In the genomic region with DNA sequence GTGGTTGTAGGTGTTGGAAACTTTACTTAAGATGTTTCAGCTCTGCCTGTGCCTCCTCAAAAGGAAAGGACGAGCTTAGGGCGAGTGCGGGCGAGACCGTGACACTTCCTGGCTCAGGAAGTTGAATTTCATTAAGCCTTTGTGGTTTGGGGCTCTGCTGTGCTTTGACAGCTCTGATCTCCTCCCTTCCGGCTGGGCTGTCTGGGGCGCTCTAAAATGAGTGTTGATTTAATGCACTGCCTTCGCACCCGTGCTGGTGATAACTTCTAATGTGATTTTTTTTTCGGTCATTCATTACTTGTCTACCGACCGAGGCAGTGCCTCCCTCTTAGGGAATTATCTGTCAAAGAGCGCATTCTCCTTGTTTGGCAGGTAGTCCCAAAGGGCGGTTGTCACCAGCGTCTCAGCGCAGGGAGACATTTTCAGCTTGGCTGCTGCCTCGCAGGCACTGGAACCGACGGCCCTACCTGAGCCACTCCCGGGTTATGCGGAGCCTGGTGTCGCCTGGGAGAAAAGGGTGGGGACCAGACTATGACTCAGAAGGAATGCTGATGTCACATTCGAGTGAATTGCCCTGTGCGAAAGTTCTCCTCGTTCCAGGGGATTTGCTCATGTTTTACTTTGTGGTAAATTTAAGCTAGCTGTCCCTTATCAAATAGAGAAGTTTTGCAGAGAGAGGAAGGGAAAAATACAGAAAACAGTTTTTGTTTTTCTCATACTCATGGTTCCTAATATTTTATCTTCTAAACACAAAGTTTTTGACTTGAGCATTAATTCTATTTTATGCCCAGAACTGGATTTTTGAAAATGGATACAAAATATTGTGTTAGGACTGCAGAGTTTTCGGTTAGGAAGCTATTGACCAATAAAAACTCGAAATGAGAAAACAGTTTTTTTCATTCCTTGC, we compare ENCODE assay signal across 1 cellular context.
TF ChIP-seq lines count a peak whose summit lies in the region.

No MANE protein-coding gene starts in this region.

TF ChIP-seq in K562, 482 proteins besides CTCF, POLR2A, EP300 and RAD21 (continued from another document and continues in another):
- TF ChIP-seq, protein P1, sequence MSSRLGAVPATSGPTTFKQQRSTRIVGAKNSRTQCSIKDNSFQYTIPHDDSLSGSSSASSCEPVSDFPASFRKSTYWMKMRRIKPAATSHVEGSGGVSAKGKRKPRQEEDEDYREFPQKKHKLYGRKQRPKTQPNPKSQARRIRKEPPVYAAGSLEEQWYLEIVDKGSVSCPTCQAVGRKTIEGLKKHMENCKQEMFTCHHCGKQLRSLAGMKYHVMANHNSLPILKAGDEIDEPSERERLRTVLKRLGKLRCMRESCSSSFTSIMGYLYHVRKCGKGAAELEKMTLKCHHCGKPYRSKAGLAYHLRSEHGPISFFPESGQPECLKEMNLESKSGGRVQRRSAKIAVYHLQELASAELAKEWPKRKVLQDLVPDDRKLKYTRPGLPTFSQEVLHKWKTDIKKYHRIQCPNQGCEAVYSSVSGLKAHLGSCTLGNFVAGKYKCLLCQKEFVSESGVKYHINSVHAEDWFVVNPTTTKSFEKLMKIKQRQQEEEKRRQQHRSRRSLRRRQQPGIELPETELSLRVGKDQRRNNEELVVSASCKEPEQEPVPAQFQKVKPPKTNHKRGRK (tag; IDR thresholded peaks at IDR 0.05), result peak; percentile 51; the same call in 1 of the 2 replicates
- TF ChIP-seq SIX5 (IDR thresholded peaks at IDR 0.05; ENCODE audit: borderline replicate concordance in 1 of 2, insufficient read depth in 1 of 2, low read depth in 1 of 2, low read length in 2 of 2) (no peak), HLTF (IDR thresholded peaks at IDR 0.05) (no peak), SMARCE1 (IDR thresholded peaks at IDR 0.05) (peak; percentile 85), GATA2 (CRISPR knock-in tag; IDR thresholded peaks at IDR 0.05) (no peak), C11orf30 (IDR thresholded peaks at IDR 0.05; ENCODE audit: low read depth) (peak; percentile 88), TAF9B (IDR thresholded peaks at IDR 0.05; ENCODE audit: partially characterized antibody) (peak; percentile 72), KDM1A (IDR thresholded peaks at IDR 0.05) (peak in 1 of 2 experiments; percentile 33; a peak in 1 of 4 replicates), ZNF121 (CRISPR knock-in tag; conservative IDR thresholded peaks at IDR 0.05) (no peak), PHTF2 (CRISPR knock-in tag; IDR thresholded peaks at IDR 0.05) (no peak), SAP30 (IDR thresholded peaks at IDR 0.05; ENCODE audit: borderline replicate concordance, insufficient read depth, low read depth, low read length, poor library complexity, severe bottlenecking) (peak; percentile 36), BMI1 (IDR thresholded peaks at IDR 0.05; ENCODE audit: low read length) (no peak), ZNF175 (CRISPR knock-in tag; IDR thresholded peaks at IDR 0.05; ENCODE audit: low read depth) (0 out of 2 replicates have a peak, but pooled peaks have one; percentile 47), KLF1 (tag; IDR thresholded peaks at IDR 0.05) (peak; percentile 77), ZNF384 (IDR thresholded peaks at IDR 0.05; ENCODE audit: low read depth, low read length) (0 out of 2 replicates have a peak, but pooled peaks have one; percentile 4), NCOR1 (IDR thresholded peaks at IDR 0.05) (peak; percentile 33), MYBL2 (IDR thresholded peaks at IDR 0.05; ENCODE audit: low read depth) (no peak), MYBL2 (CRISPR knock-in tag; IDR thresholded peaks at IDR 0.05; ENCODE audit: borderline replicate concordance) (no peak), HDAC3 (IDR thresholded peaks at IDR 0.05; ENCODE audit: borderline replicate concordance, partially characterized antibody) (peak; percentile 48), SP2 (IDR thresholded peaks at IDR 0.05; ENCODE audit: extremely low read depth, low read depth, low read length, poor library complexity, severe bottlenecking) (no peak), KAT2B (IDR thresholded peaks at IDR 0.05; ENCODE audit: low read depth, low read length) (no peak), ATF7 (IDR thresholded peaks at IDR 0.05) (peak; percentile 94), ZNF316 (IDR thresholded peaks at IDR 0.05) (peak; percentile 92), SRF (CRISPR knock-in tag; IDR thresholded peaks at IDR 0.05) (peak in 1 of 2 experiments; percentile 45; a peak in 1 of 4 replicates), SMAD2 (IDR thresholded peaks at IDR 0.05; ENCODE audit: low read depth, low read length) (no peak), ZNF324 (CRISPR knock-in tag; IDR thresholded peaks at IDR 0.05) (no peak), ZC3H8 (IDR thresholded peaks at IDR 0.05) (no peak), PYGO2 (tag; IDR thresholded peaks at IDR 0.05) (no peak), IFI16 (CRISPR knock-in tag; IDR thresholded peaks at IDR 0.05) (no peak), FOS (IDR thresholded peaks at IDR 0.05; ENCODE audit: extremely low read depth, insufficient read length) (peak; percentile 31)
- TF ChIP-seq, protein P2, sequence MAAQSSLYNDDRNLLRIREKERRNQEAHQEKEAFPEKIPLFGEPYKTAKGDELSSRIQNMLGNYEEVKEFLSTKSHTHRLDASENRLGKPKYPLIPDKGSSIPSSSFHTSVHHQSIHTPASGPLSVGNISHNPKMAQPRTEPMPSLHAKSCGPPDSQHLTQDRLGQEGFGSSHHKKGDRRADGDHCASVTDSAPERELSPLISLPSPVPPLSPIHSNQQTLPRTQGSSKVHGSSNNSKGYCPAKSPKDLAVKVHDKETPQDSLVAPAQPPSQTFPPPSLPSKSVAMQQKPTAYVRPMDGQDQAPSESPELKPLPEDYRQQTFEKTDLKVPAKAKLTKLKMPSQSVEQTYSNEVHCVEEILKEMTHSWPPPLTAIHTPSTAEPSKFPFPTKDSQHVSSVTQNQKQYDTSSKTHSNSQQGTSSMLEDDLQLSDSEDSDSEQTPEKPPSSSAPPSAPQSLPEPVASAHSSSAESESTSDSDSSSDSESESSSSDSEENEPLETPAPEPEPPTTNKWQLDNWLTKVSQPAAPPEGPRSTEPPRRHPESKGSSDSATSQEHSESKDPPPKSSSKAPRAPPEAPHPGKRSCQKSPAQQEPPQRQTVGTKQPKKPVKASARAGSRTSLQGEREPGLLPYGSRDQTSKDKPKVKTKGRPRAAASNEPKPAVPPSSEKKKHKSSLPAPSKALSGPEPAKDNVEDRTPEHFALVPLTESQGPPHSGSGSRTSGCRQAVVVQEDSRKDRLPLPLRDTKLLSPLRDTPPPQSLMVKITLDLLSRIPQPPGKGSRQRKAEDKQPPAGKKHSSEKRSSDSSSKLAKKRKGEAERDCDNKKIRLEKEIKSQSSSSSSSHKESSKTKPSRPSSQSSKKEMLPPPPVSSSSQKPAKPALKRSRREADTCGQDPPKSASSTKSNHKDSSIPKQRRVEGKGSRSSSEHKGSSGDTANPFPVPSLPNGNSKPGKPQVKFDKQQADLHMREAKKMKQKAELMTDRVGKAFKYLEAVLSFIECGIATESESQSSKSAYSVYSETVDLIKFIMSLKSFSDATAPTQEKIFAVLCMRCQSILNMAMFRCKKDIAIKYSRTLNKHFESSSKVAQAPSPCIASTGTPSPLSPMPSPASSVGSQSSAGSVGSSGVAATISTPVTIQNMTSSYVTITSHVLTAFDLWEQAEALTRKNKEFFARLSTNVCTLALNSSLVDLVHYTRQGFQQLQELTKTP (IDR thresholded peaks at IDR 0.05; ENCODE audit: low read depth in 1 of 2, partially characterized antibody in 2 of 2), result peak; percentile 77 to 81
- TF ChIP-seq, protein P3, sequence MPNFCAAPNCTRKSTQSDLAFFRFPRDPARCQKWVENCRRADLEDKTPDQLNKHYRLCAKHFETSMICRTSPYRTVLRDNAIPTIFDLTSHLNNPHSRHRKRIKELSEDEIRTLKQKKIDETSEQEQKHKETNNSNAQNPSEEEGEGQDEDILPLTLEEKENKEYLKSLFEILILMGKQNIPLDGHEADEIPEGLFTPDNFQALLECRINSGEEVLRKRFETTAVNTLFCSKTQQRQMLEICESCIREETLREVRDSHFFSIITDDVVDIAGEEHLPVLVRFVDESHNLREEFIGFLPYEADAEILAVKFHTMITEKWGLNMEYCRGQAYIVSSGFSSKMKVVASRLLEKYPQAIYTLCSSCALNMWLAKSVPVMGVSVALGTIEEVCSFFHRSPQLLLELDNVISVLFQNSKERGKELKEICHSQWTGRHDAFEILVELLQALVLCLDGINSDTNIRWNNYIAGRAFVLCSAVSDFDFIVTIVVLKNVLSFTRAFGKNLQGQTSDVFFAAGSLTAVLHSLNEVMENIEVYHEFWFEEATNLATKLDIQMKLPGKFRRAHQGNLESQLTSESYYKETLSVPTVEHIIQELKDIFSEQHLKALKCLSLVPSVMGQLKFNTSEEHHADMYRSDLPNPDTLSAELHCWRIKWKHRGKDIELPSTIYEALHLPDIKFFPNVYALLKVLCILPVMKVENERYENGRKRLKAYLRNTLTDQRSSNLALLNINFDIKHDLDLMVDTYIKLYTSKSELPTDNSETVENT (CRISPR knock-in tag; IDR thresholded peaks at IDR 0.05), result peak; percentile 60; the same call in 1 of the 2 replicates
- TF ChIP-seq, protein P4, sequence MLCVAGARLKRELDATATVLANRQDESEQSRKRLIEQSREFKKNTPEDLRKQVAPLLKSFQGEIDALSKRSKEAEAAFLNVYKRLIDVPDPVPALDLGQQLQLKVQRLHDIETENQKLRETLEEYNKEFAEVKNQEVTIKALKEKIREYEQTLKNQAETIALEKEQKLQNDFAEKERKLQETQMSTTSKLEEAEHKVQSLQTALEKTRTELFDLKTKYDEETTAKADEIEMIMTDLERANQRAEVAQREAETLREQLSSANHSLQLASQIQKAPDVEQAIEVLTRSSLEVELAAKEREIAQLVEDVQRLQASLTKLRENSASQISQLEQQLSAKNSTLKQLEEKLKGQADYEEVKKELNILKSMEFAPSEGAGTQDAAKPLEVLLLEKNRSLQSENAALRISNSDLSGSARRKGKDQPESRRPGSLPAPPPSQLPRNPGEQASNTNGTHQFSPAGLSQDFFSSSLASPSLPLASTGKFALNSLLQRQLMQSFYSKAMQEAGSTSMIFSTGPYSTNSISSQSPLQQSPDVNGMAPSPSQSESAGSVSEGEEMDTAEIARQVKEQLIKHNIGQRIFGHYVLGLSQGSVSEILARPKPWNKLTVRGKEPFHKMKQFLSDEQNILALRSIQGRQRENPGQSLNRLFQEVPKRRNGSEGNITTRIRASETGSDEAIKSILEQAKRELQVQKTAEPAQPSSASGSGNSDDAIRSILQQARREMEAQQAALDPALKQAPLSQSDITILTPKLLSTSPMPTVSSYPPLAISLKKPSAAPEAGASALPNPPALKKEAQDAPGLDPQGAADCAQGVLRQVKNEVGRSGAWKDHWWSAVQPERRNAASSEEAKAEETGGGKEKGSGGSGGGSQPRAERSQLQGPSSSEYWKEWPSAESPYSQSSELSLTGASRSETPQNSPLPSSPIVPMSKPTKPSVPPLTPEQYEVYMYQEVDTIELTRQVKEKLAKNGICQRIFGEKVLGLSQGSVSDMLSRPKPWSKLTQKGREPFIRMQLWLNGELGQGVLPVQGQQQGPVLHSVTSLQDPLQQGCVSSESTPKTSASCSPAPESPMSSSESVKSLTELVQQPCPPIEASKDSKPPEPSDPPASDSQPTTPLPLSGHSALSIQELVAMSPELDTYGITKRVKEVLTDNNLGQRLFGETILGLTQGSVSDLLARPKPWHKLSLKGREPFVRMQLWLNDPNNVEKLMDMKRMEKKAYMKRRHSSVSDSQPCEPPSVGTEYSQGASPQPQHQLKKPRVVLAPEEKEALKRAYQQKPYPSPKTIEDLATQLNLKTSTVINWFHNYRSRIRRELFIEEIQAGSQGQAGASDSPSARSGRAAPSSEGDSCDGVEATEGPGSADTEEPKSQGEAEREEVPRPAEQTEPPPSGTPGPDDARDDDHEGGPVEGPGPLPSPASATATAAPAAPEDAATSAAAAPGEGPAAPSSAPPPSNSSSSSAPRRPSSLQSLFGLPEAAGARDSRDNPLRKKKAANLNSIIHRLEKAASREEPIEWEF (CRISPR knock-in tag; IDR thresholded peaks at IDR 0.05), result no peak
- TF ChIP-seq, protein P5, sequence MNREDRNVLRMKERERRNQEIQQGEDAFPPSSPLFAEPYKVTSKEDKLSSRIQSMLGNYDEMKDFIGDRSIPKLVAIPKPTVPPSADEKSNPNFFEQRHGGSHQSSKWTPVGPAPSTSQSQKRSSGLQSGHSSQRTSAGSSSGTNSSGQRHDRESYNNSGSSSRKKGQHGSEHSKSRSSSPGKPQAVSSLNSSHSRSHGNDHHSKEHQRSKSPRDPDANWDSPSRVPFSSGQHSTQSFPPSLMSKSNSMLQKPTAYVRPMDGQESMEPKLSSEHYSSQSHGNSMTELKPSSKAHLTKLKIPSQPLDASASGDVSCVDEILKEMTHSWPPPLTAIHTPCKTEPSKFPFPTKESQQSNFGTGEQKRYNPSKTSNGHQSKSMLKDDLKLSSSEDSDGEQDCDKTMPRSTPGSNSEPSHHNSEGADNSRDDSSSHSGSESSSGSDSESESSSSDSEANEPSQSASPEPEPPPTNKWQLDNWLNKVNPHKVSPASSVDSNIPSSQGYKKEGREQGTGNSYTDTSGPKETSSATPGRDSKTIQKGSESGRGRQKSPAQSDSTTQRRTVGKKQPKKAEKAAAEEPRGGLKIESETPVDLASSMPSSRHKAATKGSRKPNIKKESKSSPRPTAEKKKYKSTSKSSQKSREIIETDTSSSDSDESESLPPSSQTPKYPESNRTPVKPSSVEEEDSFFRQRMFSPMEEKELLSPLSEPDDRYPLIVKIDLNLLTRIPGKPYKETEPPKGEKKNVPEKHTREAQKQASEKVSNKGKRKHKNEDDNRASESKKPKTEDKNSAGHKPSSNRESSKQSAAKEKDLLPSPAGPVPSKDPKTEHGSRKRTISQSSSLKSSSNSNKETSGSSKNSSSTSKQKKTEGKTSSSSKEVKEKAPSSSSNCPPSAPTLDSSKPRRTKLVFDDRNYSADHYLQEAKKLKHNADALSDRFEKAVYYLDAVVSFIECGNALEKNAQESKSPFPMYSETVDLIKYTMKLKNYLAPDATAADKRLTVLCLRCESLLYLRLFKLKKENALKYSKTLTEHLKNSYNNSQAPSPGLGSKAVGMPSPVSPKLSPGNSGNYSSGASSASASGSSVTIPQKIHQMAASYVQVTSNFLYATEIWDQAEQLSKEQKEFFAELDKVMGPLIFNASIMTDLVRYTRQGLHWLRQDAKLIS (CRISPR knock-in tag; IDR thresholded peaks at IDR 0.05), result peak; percentile 96
- TF ChIP-seq, protein P6, sequence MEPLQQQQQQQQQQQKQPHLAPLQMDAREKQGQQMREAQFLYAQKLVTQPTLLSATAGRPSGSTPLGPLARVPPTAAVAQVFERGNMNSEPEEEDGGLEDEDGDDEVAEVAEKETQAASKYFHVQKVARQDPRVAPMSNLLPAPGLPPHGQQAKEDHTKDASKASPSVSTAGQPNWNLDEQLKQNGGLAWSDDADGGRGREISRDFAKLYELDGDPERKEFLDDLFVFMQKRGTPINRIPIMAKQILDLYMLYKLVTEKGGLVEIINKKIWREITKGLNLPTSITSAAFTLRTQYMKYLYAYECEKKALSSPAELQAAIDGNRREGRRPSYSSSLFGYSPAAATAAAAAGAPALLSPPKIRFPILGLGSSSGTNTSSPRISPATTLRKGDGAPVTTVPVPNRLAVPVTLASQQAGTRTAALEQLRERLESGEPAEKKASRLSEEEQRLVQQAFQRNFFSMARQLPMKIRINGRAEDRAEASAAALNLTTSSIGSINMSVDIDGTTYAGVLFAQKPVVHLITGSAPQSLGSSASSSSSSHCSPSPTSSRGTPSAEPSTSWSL (CRISPR knock-in tag; IDR thresholded peaks at IDR 0.05; ENCODE audit: borderline replicate concordance), result no peak
